Comparison of ENCODE assay signal across 1 cellular context in the genomic region with DNA sequence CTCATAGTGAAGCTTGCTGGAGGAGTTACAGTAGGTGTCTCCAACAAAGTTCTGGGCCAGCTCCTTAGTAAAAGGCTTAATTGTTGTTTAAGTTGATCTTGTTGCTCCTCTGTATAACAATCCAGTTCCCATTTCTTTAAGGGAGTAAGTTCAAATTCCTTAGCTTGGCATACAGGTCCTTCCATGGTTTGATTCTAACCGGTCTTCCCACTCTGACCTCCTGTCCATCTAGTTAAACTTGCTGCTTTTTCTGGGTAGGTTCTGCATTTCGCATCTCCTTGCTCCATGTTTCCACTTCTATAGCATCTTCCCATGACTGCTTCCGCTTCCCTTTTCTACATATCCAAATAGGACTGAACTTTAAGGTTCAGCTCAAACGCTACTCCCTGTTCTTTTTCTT.
TF ChIP-seq lines count a peak whose summit lies in the region.

No MANE protein-coding gene starts in this region.

TF ChIP-seq in H1, 55 proteins besides CTCF, POLR2A, EP300 and RAD21 (continued from another document):
- TF ChIP-seq RNF2 (IDR thresholded peaks at IDR 0.05; ENCODE audit: borderline replicate concordance, low read depth, low read length, missing control alignments, poor library complexity, severe bottlenecking) (no peak), RBBP5 (IDR thresholded peaks at IDR 0.05; ENCODE audit: borderline replicate concordance, low read depth, low read length) (no peak), CEBPB (IDR thresholded peaks at IDR 0.05; ENCODE audit: low read depth, low read length) (no peak), CBX5 (IDR thresholded peaks at IDR 0.05; ENCODE audit: low read depth, low read length) (no peak), POU5F1 (IDR thresholded peaks at IDR 0.05; ENCODE audit: low read depth, low read length) (no peak), EZH2 (IDR thresholded peaks at IDR 0.05; ENCODE audit: low read depth, low read length, severe bottlenecking) (no peak), NANOG (IDR thresholded peaks at IDR 0.05; ENCODE audit: insufficient read depth, low read depth, low read length, poor library complexity, severe bottlenecking) (no peak), KDM1A (IDR thresholded peaks at IDR 0.05; ENCODE audit: borderline replicate concordance, low read length) (no peak), TAF1 (IDR thresholded peaks at IDR 0.05; ENCODE audit: low read depth, low read length) (no peak), EGR1 (IDR thresholded peaks at IDR 0.05; ENCODE audit: borderline replicate concordance, low read depth, low read length) (no peak), BACH1 (IDR thresholded peaks at IDR 0.05; ENCODE audit: low read length) (no peak)
